Comparison of ENCODE assay signal across 25 cellular contexts in genomic region chr16:27768651-27769270, GRCh38.
DNase-seq lines count a peak whose midpoint lies in the region; TF ChIP-seq lines count a peak whose summit lies in the region.
"Had no signal": no experiment of that assay in that cellular context is flagged by ENCODE, and none has a peak within 500 bp of the region (broad histone marks: within the 10 kb centered on the region; RNA-seq: fewer than 3 reads in every experiment).

No MANE protein-coding gene starts in this region.

- H3K27ac ChIP-seq in BLaER1 treated with 17β-estradiol and CSF1 and Interleukin-3, amounts not matched to agents 10 nM and 100 nM, result peak overlapping the region in 2 of 11 experiments; percentile 14 to 91; a peak in 5 of 22 replicates
- H3K27ac ChIP-seq in sigmoid colon, result no peak overlapping the region
- H3K27ac ChIP-seq: adrenal gland, left ventricle myocardium inferior, vagina had no signal

- H3K36me3 ChIP-seq in BLaER1 treated with 17β-estradiol and CSF1 and Interleukin-3, amounts not matched to agents 10 nM and 100 nM, result peaks cover 16 to 78% (median 30%) of the 10 kb centered on the region in 11 experiments
- H3K36me3 ChIP-seq in sigmoid colon, result peaks cover 0 to 72% (median 29%) of the 10 kb centered on the region in 4 donors

- H3K9me3 Mint-ChIP-seq in nephron (peaks cover 4% of the 10 kb centered on the region), CD14-positive monocyte (peaks cover 2 to 9% (median 5%) of the 10 kb centered on the region in 7 donors)
- H3K9me3 Mint-ChIP-seq: activated CD4-positive, alpha-beta memory T cell treated with anti-CD3 and anti-CD28 coated beads for 36 hours; activated T-cell treated with anti-CD3 and anti-CD28 coated beads, Interleukin-2, amount 50 U/mL, for 72 hours; naive thymus-derived CD8-positive, alpha-beta T cell; stimulated activated naive B cell treated with anti-CD40 and anti-IgM and Interleukin-4, amounts not matched to agents 10 μg/mL and 1 μg/mL and 100 μg/mL, for 72 hours; T-helper 2 cell treated with Interferon-gamma antibody and Interleukin-4, amounts not matched to agents 5 μg/mL and 100 μg/mL, for 36 hours had no signal

- 88 to 90% methylated on average over 8 of the region's 8 CpGs for WGBS in sigmoid colon, 2 donors

- H3K27me3 Mint-ChIP-seq in nephron (ENCODE audit: low read depth), result peaks cover 5% of the 10 kb centered on the region
- H3K27me3 Mint-ChIP-seq in CD14-positive monocyte (ENCODE audit: low read depth in 3 of 3), result no peaks in the 10 kb centered on the region
- H3K27me3 Mint-ChIP-seq: activated CD4-positive, alpha-beta memory T cell treated with anti-CD3 and anti-CD28 coated beads for 36 hours; B cell; naive thymus-derived CD8-positive, alpha-beta T cell; stimulated activated naive B cell treated with anti-CD40 and anti-IgM and Interleukin-4, amounts not matched to agents 10 μg/mL and 1 μg/mL and 100 μg/mL, for 72 hours had no signal

- peaks cover 11 to 16% (median 14%) of the 10 kb centered on the region in 11 experiments for H3K9me3 ChIP-seq in BLaER1 treated with 17β-estradiol and CSF1 and Interleukin-3, amounts not matched to agents 10 nM and 100 nM (replicated peaks in 1 of 11)
- H3K9me3 ChIP-seq in sigmoid colon, result no peaks in the 10 kb centered on the region
- H3K9me3 ChIP-seq: adrenal gland, vagina had no signal

- DNase-seq in LHCN-M2 (ENCODE audit: low read depth) (peak; percentile 13), cerebellar cortex (ENCODE audit: low spot score) (peak; percentile 90), sigmoid colon (no peak), HK-2 (ENCODE audit: unreplicated experiment) (no peak), NCI-H1105 treated with DMSO at 0.1 percent for 48 hours (lab: John Stamatoyannopoulos, UW) (no peak), CD14-positive monocyte (ENCODE audit: low spot score) (no peak)
- DNase-seq: activated CD4-positive, alpha-beta memory T cell treated with anti-CD3 and anti-CD28 coated beads for 36 hours; activated CD4-positive, alpha-beta T cell treated with anti-CD3 and anti-CD28 coated beads for 1 hour; activated naive CD4-positive, alpha-beta T cell; activated T-cell treated with anti-CD3 and anti-CD28 coated beads, Interleukin-2, amount 50 U/mL, for 72 hours; adrenal gland; effector CD4-positive, alpha-beta T cell; left ventricle myocardium inferior; MG63; naive thymus-derived CD8-positive, alpha-beta T cell; NCI-H2081 treated with DMSO at 0.1 percent for 48 hours; NCI-H226; stimulated activated naive B cell treated with anti-CD40 and anti-IgM and Interleukin-4, amounts not matched to agents 10 μg/mL and 1 μg/mL and 100 μg/mL, for 72 hours had no signal

- TF ChIP-seq POLR2A in sigmoid colon (IDR thresholded peaks at IDR 0.05), result no peak

- H3K4me3 ChIP-seq in BLaER1 treated with 17β-estradiol and CSF1 and Interleukin-3, amounts not matched to agents 10 nM and 100 nM, result no peak overlapping the region
- H3K4me3 ChIP-seq in sigmoid colon, result no peak overlapping the region
- H3K4me3 ChIP-seq: adrenal gland, K562, left ventricle myocardium inferior, MG63, vagina had no signal

- peaks cover 0 to 7% (median 0%) of the 10 kb centered on the region in 11 experiments; a peak in 1 of 22 replicates for H4K20me1 ChIP-seq in BLaER1 treated with 17β-estradiol and CSF1 and Interleukin-3, amounts not matched to agents 10 nM and 100 nM

- H3K4me1 Mint-ChIP-seq in nephron, result peaks cover 19% of the 10 kb centered on the region
- no peaks in the 10 kb centered on the region for H3K4me1 Mint-ChIP-seq in CD14-positive monocyte
- H3K4me1 Mint-ChIP-seq: B cell; naive thymus-derived CD8-positive, alpha-beta T cell; stimulated activated naive B cell treated with anti-CD40 and anti-IgM and Interleukin-4, amounts not matched to agents 10 μg/mL and 1 μg/mL and 100 μg/mL, for 72 hours had no signal

- H3K27me3 ChIP-seq in BLaER1 treated with 17β-estradiol and CSF1 and Interleukin-3, amounts not matched to agents 10 nM and 100 nM, result no peaks in the 10 kb centered on the region
- no peaks in the 10 kb centered on the region for H3K27me3 ChIP-seq in sigmoid colon
- H3K27me3 ChIP-seq: adrenal gland, MG63, vagina had no signal

- intact Hi-C loops in sigmoid colon (cut with DNase I), result no loop called here
- intact Hi-C loops in CD14-positive monocyte (cut with micrococcal nuclease), result no loop called here

- H3K9ac ChIP-seq in BLaER1 treated with 17β-estradiol and CSF1 and Interleukin-3, amounts not matched to agents 10 nM and 100 nM, result peak overlapping the region in 2 of 11 experiments; percentile 9 to 11; a peak in 1 of 22 replicates

- H3K4me3 Mint-ChIP-seq in nephron (no peak overlapping the region), CD14-positive monocyte (no peak overlapping the region)
- H3K4me3 Mint-ChIP-seq: activated CD4-positive, alpha-beta memory T cell treated with anti-CD3 and anti-CD28 coated beads for 36 hours; activated T-cell treated with anti-CD3 and anti-CD28 coated beads, Interleukin-2, amount 50 U/mL, for 72 hours; B cell; mesothelial cell of epicardium; naive thymus-derived CD8-positive, alpha-beta T cell; stimulated activated naive B cell treated with anti-CD40 and anti-IgM and Interleukin-4, amounts not matched to agents 10 μg/mL and 1 μg/mL and 100 μg/mL, for 72 hours; T-helper 2 cell treated with Interferon-gamma antibody and Interleukin-4, amounts not matched to agents 5 μg/mL and 100 μg/mL, for 36 hours had no signal

- H3K36me3 Mint-ChIP-seq in nephron (ENCODE audit: low read depth) (peaks cover 46% of the 10 kb centered on the region), CD14-positive monocyte (peaks cover 57 to 67% of the 10 kb centered on the region in 2 donors)

- TF ChIP-seq CTCF in nephron (IDR thresholded peaks at IDR 0.05; ENCODE audit: unreplicated experiment in 3 of 3) (no peak), sigmoid colon (IDR thresholded peaks at IDR 0.05) (no peak), CD14-positive monocyte (IDR thresholded peaks at IDR 0.05) (no peak)

- H3K4me2 ChIP-seq in BLaER1 treated with 17β-estradiol and CSF1 and Interleukin-3, amounts not matched to agents 10 nM and 100 nM, result peak overlapping the region in 8 of 11 experiments; percentile 8 to 55 (median 40); a peak in 12 of 22 replicates

- TF ChIP-seq EP300 in sigmoid colon (IDR thresholded peaks at IDR 0.05), result no peak

- H3K27ac Mint-ChIP-seq in nephron, result peak overlapping the region in 2 of 3 experiments; percentile 45 to 94
- H3K27ac Mint-ChIP-seq in CD14-positive monocyte, result peak overlapping the region in 1 of 7 donors; percentile 70
- H3K27ac Mint-ChIP-seq: activated CD4-positive, alpha-beta memory T cell treated with anti-CD3 and anti-CD28 coated beads for 36 hours; activated T-cell treated with anti-CD3 and anti-CD28 coated beads, Interleukin-2, amount 50 U/mL, for 72 hours; B cell; naive thymus-derived CD8-positive, alpha-beta T cell; stimulated activated naive B cell treated with anti-CD40 and anti-IgM and Interleukin-4, amounts not matched to agents 10 μg/mL and 1 μg/mL and 100 μg/mL, for 72 hours; T-helper 2 cell treated with Interferon-gamma antibody and Interleukin-4, amounts not matched to agents 5 μg/mL and 100 μg/mL, for 36 hours had no signal

- H3K4me1 ChIP-seq in BLaER1 treated with 17β-estradiol and CSF1 and Interleukin-3, amounts not matched to agents 10 nM and 100 nM, result peaks cover 0 to 70% (median 63%) of the 10 kb centered on the region in 10 experiments; a peak in 17 of 20 replicates
- H3K4me1 ChIP-seq in sigmoid colon, result no peaks in the 10 kb centered on the region
- H3K4me1 ChIP-seq: adrenal gland, left ventricle myocardium inferior, vagina had no signal

Comparison
In these comparisons a context has a peak if more than half of its experiments do, and no peak if none do; other contexts are left out.
1. DNase-seq: peak in LHCN-M2 (single experiment) and cerebellar cortex (single experiment); none in sigmoid colon (single experiment), HK-2 (single experiment), NCI-H1105 treated with DMSO at 0.1 percent for 48 hours (single experiment) and CD14-positive monocyte (single experiment).